In the genomic region with DNA sequence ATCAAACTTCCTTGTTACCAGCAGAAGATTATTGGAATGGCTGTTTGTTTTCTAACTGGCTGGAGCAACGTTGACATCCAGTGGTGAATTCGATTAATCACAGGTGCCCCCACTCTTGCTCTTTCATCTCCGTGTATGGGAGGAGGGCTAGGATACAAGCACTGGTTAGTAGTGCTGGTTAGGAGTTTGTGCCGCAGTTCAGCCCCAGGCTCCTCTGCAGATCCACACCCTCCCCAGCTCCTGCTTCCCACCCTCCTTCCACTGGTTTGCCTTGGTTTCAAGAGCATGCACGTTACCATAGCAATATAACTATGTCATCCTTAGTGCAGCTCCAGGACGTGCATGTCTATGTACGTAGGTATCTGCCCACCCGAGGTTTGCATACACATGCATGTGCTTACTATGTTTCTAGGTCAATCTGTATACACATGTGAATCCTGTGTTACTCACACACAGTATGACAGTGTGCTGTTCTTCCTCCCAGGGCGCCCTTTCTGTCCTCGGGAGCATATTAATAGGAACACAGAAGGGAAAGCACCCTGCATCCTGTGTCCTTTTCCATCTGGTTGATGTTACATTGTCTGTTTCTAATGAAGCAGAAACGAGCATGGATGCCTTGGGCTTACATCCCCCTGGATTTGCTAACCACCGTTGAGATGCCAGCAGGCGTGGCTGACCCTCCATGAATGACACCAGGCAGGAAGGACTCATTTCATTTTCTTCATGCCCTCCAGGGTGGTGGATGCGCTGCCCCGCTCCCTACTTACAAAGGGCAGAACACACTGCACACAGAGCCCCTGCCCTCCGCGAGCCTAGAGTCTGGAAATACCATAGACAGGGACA, we compare ENCODE assay signal across 1 cellular context.
TF ChIP-seq lines count a peak whose summit lies in the region.

No MANE protein-coding gene starts in this region.

TF ChIP-seq in SK-N-SH, 30 proteins besides CTCF, POLR2A, EP300 and RAD21 (continued from another document):
- TF ChIP-seq, protein P1, sequence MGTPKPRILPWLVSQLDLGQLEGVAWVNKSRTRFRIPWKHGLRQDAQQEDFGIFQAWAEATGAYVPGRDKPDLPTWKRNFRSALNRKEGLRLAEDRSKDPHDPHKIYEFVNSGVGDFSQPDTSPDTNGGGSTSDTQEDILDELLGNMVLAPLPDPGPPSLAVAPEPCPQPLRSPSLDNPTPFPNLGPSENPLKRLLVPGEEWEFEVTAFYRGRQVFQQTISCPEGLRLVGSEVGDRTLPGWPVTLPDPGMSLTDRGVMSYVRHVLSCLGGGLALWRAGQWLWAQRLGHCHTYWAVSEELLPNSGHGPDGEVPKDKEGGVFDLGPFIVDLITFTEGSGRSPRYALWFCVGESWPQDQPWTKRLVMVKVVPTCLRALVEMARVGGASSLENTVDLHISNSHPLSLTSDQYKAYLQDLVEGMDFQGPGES (IDR thresholded peaks at IDR 0.05; ENCODE audit: low read depth, low read length) = no peak
- TF ChIP-seq TAF1 (IDR thresholded peaks at IDR 0.05; ENCODE audit: borderline replicate concordance, low read depth, low read length) (no peak), JUND (IDR thresholded peaks at IDR 0.05) (no peak), MXI1 (IDR thresholded peaks at IDR 0.05; ENCODE audit: low read depth, low read length) (no peak), SIN3A (IDR thresholded peaks at IDR 0.05; ENCODE audit: borderline replicate concordance, low read depth, low read length) (no peak), RCOR1 (IDR thresholded peaks at IDR 0.05; ENCODE audit: low read length) (no peak), GATA2 (CRISPR knock-in tag; IDR thresholded peaks at IDR 0.05) (no peak), FOSL2 (IDR thresholded peaks at IDR 0.05; ENCODE audit: borderline replicate concordance, low read depth) (no peak), ELF1 (IDR thresholded peaks at IDR 0.05) (no peak), RFX5 (IDR thresholded peaks at IDR 0.05; ENCODE audit: low read length) (no peak), NFIC (IDR thresholded peaks at IDR 0.05; ENCODE audit: borderline replicate concordance) (no peak), RXRA (IDR thresholded peaks at IDR 0.05; ENCODE audit: borderline replicate concordance, low read depth) (no peak), TCF12 (IDR thresholded peaks at IDR 0.05) (no peak)
- TF ChIP-seq, protein P2, sequence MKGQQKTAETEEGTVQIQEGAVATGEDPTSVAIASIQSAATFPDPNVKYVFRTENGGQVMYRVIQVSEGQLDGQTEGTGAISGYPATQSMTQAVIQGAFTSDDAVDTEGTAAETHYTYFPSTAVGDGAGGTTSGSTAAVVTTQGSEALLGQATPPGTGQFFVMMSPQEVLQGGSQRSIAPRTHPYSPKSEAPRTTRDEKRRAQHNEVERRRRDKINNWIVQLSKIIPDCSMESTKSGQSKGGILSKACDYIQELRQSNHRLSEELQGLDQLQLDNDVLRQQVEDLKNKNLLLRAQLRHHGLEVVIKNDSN (IDR thresholded peaks at IDR 0.05; ENCODE audit: borderline replicate concordance, low read depth) = no peak
- TF ChIP-seq, protein P3, sequence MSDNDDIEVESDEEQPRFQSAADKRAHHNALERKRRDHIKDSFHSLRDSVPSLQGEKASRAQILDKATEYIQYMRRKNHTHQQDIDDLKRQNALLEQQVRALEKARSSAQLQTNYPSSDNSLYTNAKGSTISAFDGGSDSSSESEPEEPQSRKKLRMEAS (IDR thresholded peaks at IDR 0.05; ENCODE audit: low read depth) = no peak
